ENCODE assay signal across 18 cellular contexts in genomic region chr9:102700936-102701335, GRCh38.
"Had no signal": no experiment of that assay in that cellular context is flagged by ENCODE, and none has a peak within 500 bp of the region (broad histone marks: within the 10 kb centered on the region; RNA-seq: fewer than 3 reads in every experiment).

No MANE protein-coding gene starts in this region.

- H3K27ac ChIP-seq: adrenal gland, coronary artery, epithelial cell of prostate, gastroesophageal sphincter, left lung, right atrium auricular region, thyroid gland had no signal

- DNase-seq: activated B cell treated with CpG ODN at 0.5 μM for 24 hours; activated CD4-positive, alpha-beta T cell treated with anti-CD3 and anti-CD28 coated beads, Interleukin-2, amount 50 U/mL, for 1 hour; activated naive CD4-positive, alpha-beta T cell treated with anti-CD3 and anti-CD28 coated beads, Interleukin-2, amount 10 ng/mL, durations not matched to agents 7 days and 5 days; activated T-cell treated with anti-CD3 and anti-CD28 coated beads for 4 hours; adrenal gland; central memory CD4-positive, alpha-beta T cell; effector memory CD4-positive, alpha-beta T cell; islet precursor cell; left lung; natural killer cell; posterior cingulate gyrus; small intestine; thyroid gland had no signal

- H3K27me3 ChIP-seq: adrenal gland, gastroesophageal sphincter, left lung, right atrium auricular region, thyroid gland had no signal

- H3K4me3 ChIP-seq: adrenal gland, coronary artery, gastroesophageal sphincter, left lung, right atrium auricular region, thyroid gland had no signal

- ATAC-seq: activated T-helper 17 cell treated with anti-CD3 and anti-CD28 coated beads, Interleukin-2, amount 50 U/mL, for 72 hours; gastroesophageal sphincter; left lung; natural killer cell had no signal
